29 cellular contexts compared by ENCODE assay signal in the genomic region with DNA sequence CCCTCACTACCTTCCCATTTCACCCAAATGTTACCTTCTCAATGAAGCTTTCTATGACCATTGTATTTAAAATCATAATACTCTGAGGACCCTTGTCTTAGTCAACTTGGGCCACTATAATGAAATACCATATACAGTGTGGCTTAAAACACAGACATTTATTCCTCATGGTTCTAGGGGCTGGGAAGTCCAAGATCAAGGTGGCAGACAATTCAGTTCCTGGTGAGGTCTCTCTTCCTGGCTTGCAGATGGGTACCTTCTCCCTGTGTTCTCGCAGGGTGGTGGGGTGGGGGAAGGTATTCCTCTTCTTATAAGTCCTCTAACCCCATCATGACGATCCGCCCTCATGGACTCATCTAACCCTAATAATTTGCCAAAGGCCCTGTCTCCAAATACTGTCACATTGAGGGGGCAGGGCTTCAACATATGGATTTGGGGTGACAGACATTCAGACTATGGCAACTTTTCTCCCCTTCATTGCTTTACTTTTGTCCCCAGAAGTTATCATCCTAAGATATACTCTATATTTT.
"Had no signal": no experiment of that assay in that cellular context is flagged by ENCODE, and none has a peak within 500 bp of the region (broad histone marks: within the 10 kb centered on the region; RNA-seq: fewer than 3 reads in every experiment).

No MANE protein-coding gene starts in this region.

- ATAC-seq: Panc1, Right ventricle myocardium inferior, SK-N-SH treated with all-trans-retinoic acid at 6 μM for 48 hours had no signal

- DNase-seq: Karpas-422, KBM-7, MM.1S, MV-4-11, NCI-H1105, NCI-H1417 treated with DMSO at 0.1 percent for 48 hours, NCI-H1436 treated with DMSO at 0.1 percent for 48 hours, NCI-H1694 treated with DMSO at 0.1 percent for 48 hours, NCI-H187 treated with DMSO at 0.1 percent for 48 hours, NCI-H2081, NCI-H2171 treated with DMSO at 0.1 percent for 48 hours, NCI-H2227 treated with DMSO at 0.1 percent for 48 hours, NCI-H345, NCI-H446, NCI-H510A treated with DMSO at 0.1 percent for 48 hours, NCI-H524 treated with DMSO at 0.1 percent for 48 hours, NCI-H526 treated with DMSO at 0.1 percent for 48 hours, NCI-H774, PC-9, SHP77, SIG-M5, SJCRH30 had no signal

- H3K36me3 ChIP-seq: SJCRH30 had no signal

- H2AFZ ChIP-seq: PC-9 had no signal

- H3K9me3 ChIP-seq: SJCRH30 had no signal

- FAIRE-seq: RCC 7860 had no signal

- H3K4me3 ChIP-seq: PC-9, SJCRH30, SK-N-MC had no signal

- H3K4me1 ChIP-seq: SJCRH30 had no signal

- H3K27ac ChIP-seq: KMS-11, PC-9, RWPE1, SJCRH30, SK-N-MC had no signal

- H3K9ac ChIP-seq: KMS-11 had no signal

- H3K4me2 ChIP-seq: KMS-11, PC-9 had no signal

- H3K27me3 ChIP-seq: SJCRH30 had no signal
